17 cellular contexts compared by ENCODE assay signal in the genomic region with DNA sequence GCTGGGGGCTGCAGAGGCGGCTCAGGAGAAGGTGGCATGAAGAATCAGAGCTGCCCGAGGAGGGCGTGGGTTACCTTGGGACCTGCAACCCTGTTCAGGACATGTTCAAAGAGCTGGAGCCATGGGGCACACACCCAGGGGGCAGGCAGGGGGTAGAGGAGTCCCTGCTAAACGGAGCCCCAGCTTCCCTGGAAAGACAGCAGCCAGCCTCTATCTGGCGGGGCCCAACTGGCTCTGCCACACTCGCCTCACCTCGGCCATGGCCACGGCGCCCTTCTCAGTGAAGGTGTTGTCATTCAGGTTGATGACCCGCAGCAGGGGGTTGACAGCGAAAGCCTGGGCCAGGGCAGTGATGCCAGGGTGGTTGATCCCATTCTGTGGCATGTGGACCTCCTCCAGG.
"Had no signal": no experiment of that assay in that cellular context is flagged by ENCODE, and none has a peak within 500 bp of the region (broad histone marks: within the 10 kb centered on the region; RNA-seq: fewer than 3 reads in every experiment).

No MANE protein-coding gene starts in this region.

- H3K9me3 ChIP-seq: esophagus muscularis mucosa, psoas muscle, stomach, testis, upper lobe of left lung had no signal

- H3K27me3 ChIP-seq: esophagus muscularis mucosa, stomach, testis, upper lobe of left lung had no signal

- H3K9me3 Mint-ChIP-seq: activated naive CD4-positive, alpha-beta T cell treated with anti-CD3 and anti-CD28 coated beads, Interleukin-2, amount 50 U/mL, for 24 hours; natural killer cell treated with Interleukin-12 subunit alpha and Interleukin-12 subunit beta and Interleukin-15 and Interleukin-18, amount 100 ng/mL, for 72 hours; T-helper 2 cell treated with Interferon-gamma antibody and Interleukin-4, amounts not matched to agents 5 μg/mL and 100 μg/mL, for 36 hours had no signal

- H3K4me3 ChIP-seq: coronary artery, esophagus muscularis mucosa, psoas muscle, stomach, testis, upper lobe of left lung had no signal

- H3K4me1 Mint-ChIP-seq: activated naive CD4-positive, alpha-beta T cell treated with anti-CD3 and anti-CD28 coated beads, Interleukin-2, amount 50 U/mL, for 24 hours had no signal

- H3K27ac Mint-ChIP-seq: activated naive CD4-positive, alpha-beta T cell treated with anti-CD3 and anti-CD28 coated beads, Interleukin-2, amount 50 U/mL, for 24 hours; natural killer cell treated with Interleukin-12 subunit alpha and Interleukin-12 subunit beta and Interleukin-15 and Interleukin-18, amount 100 ng/mL, for 72 hours; T-helper 2 cell treated with Interferon-gamma antibody and Interleukin-4, amounts not matched to agents 5 μg/mL and 100 μg/mL, for 36 hours had no signal

- H3K27me3 Mint-ChIP-seq: activated naive CD4-positive, alpha-beta T cell treated with anti-CD3 and anti-CD28 coated beads, Interleukin-2, amount 50 U/mL, for 24 hours; natural killer cell treated with Interleukin-12 subunit alpha and Interleukin-12 subunit beta and Interleukin-15 and Interleukin-18, amount 100 ng/mL, for 72 hours had no signal

- H3K27ac ChIP-seq: coronary artery, esophagus muscularis mucosa, psoas muscle, stomach, testis, upper lobe of left lung had no signal

- DNase-seq: activated CD4-positive, alpha-beta T cell treated with anti-CD3 and anti-CD28 coated beads, Interleukin-2, amount 50 U/mL, for 4 hours; activated CD4-positive, CD25-positive, alpha-beta regulatory T cell treated with anti-CD3 and anti-CD28 coated beads, Interleukin-2, amount 50 U/mL, for 72 hours; activated T-cell treated with anti-CD3 and anti-CD28 coated beads, Interleukin-2, amount 50 U/mL, for 1 hour; caudate nucleus; hypothalamus; left ventricle myocardium superior; mesendoderm; psoas muscle; stomach; testis; upper lobe of left lung had no signal

- H3K4me1 ChIP-seq: psoas muscle, testis, upper lobe of left lung had no signal

- ATAC-seq: left ventricle myocardium superior; natural killer cell treated with Interleukin-12 subunit alpha and Interleukin-12 subunit beta and Interleukin-15 and Interleukin-18, amount 100 ng/mL, for 72 hours; sciatic nerve had no signal

- H3K36me3 Mint-ChIP-seq: activated naive CD4-positive, alpha-beta T cell treated with anti-CD3 and anti-CD28 coated beads, Interleukin-2, amount 50 U/mL, for 24 hours had no signal

- H3K4me3 Mint-ChIP-seq: activated naive CD4-positive, alpha-beta T cell treated with anti-CD3 and anti-CD28 coated beads, Interleukin-2, amount 50 U/mL, for 24 hours; natural killer cell treated with Interleukin-12 subunit alpha and Interleukin-12 subunit beta and Interleukin-15 and Interleukin-18, amount 100 ng/mL, for 72 hours; T-helper 2 cell treated with Interferon-gamma antibody and Interleukin-4, amounts not matched to agents 5 μg/mL and 100 μg/mL, for 36 hours had no signal
